ENCODE assay signal across 1 cellular context in genomic region chr1:11364170-11364569, GRCh38.
A peak's percentile ranks its signal among the peaks of the same experiment; 100 is the strongest.
TF ChIP-seq lines count a peak whose summit lies in the region.

No MANE protein-coding gene starts in this region.

TF ChIP-seq in H1, 55 proteins besides CTCF, POLR2A, EP300 and RAD21 (continued from another document):
- TF ChIP-seq MAX (IDR thresholded peaks at IDR 0.05) (peak; percentile 75), ATF3 (IDR thresholded peaks at IDR 0.05; ENCODE audit: insufficient read depth, low read depth, low read length) (0 out of 2 replicates have a peak, but pooled peaks have one; percentile 36), USF2 (IDR thresholded peaks at IDR 0.05; ENCODE audit: low read length) (peak; percentile 47; the same call in 1 of the 2 replicates)
